Comparison of ENCODE assay signal across 13 cellular contexts in genomic region chr2:179348921-179349320, GRCh38.
"Had no signal": no experiment of that assay in that cellular context is flagged by ENCODE, and none has a peak within 500 bp of the region (broad histone marks: within the 10 kb centered on the region; RNA-seq: fewer than 3 reads in every experiment).

No MANE protein-coding gene starts in this region.

- H3K4me1 ChIP-seq: pancreas had no signal

- DNase-seq: activated CD4-positive, alpha-beta memory T cell treated with anti-CD3 and anti-CD28 coated beads for 36 hours; activated T-cell treated with anti-CD3 and anti-CD28 coated beads for 4 hours; caudate nucleus; erythroblast; left ventricle myocardium superior; naive B cell; pancreas; stimulated activated naive CD4-positive, alpha-beta T cell; SW 1271; T-helper 2 cell; tibial artery; WERI-Rb-1 had no signal

- H3K4me3 ChIP-seq: mucosa of descending colon, pancreas, tibial artery had no signal

- H3K27ac ChIP-seq: pancreas, tibial artery, WERI-Rb-1 had no signal

- H3K27me3 ChIP-seq: pancreas, tibial artery had no signal

- H3K36me3 ChIP-seq: pancreas, tibial artery, WERI-Rb-1 had no signal

- ATAC-seq: left ventricle myocardium superior, mucosa of descending colon, pancreas had no signal
